1 cellular context compared by ENCODE assay signal in the genomic region with DNA sequence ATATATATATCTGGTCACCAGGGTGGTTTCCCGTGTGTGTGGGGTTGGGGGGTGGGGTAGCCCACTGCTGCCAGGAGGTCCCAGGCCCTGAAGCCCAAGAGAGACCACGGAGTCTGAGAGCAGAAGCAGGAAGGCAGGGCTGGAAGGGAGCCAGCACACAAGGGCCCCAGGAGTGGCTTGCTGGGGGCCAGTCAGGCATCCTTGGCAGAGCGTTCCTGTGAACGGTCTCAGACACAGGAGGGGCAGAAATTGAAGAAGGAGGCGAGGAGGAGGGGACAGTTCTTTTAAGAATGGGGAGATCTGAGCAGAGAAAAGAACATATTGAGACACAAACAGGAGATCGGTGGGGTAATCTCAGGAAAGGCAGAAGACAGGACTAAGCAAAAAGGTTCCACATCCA.
TF ChIP-seq lines count a peak whose summit lies in the region.

No MANE protein-coding gene starts in this region.

TF ChIP-seq in HEK293, 187 proteins besides CTCF, POLR2A, EP300 and RAD21 (continued from another document):
- TF ChIP-seq ZBTB20 (tag by site-specific recombination; IDR thresholded peaks at IDR 0.05) (peak; percentile 68; the same call in 1 of the 2 replicates), SCRT1 (tag by site-specific recombination; IDR thresholded peaks at IDR 0.05; ENCODE audit: borderline replicate concordance) (no peak), PATZ1 (tag by site-specific recombination; IDR thresholded peaks at IDR 0.05) (0 out of 2 replicates have a peak, but pooled peaks have one; percentile 17), ZNF654 (tag by site-specific recombination; IDR thresholded peaks at IDR 0.05; ENCODE audit: low read depth) (no peak), GLI4 (tag by site-specific recombination; IDR thresholded peaks at IDR 0.05) (no peak), ZBTB26 (tag by site-specific recombination; optimal IDR thresholded peaks at IDR 0.05) (no peak), KLF1 (tag by site-specific recombination; IDR thresholded peaks at IDR 0.05) (no peak), YY1 (tag by site-specific recombination; IDR thresholded peaks at IDR 0.05) (no peak), ZNF610 (tag by site-specific recombination; IDR thresholded peaks at IDR 0.05; ENCODE audit: borderline replicate concordance) (no peak), ZNF302 (tag by site-specific recombination; IDR thresholded peaks at IDR 0.05; ENCODE audit: low read depth) (no peak), ZNF521 (tag by site-specific recombination; IDR thresholded peaks at IDR 0.05) (no peak), ZNF23 (tag by site-specific recombination; IDR thresholded peaks at IDR 0.05; ENCODE audit: borderline replicate concordance) (no peak), GLIS2 (tag by site-specific recombination; IDR thresholded peaks at IDR 0.05) (peak; percentile 35; the same call in 1 of the 2 replicates), ATF2 (tag by site-specific recombination; IDR thresholded peaks at IDR 0.05; ENCODE audit: low read depth) (no peak), OSR2 (tag by site-specific recombination; IDR thresholded peaks at IDR 0.05) (no peak), ZNF335 (tag by site-specific recombination; conservative IDR thresholded peaks at IDR 0.05) (peak; percentile 82), ZNF837 (tag by site-specific recombination; IDR thresholded peaks at IDR 0.05) (no peak), ZSCAN30 (tag by site-specific recombination; IDR thresholded peaks at IDR 0.05) (no peak), ZEB2 (tag by site-specific recombination; IDR thresholded peaks at IDR 0.05) (no peak), ZNF513 (tag by site-specific recombination; IDR thresholded peaks at IDR 0.05) (no peak), ZNF544 (tag by site-specific recombination; IDR thresholded peaks at IDR 0.05) (no peak), WT1 (tag by site-specific recombination; IDR thresholded peaks at IDR 0.05) (no peak), ZNF433 (tag by site-specific recombination; IDR thresholded peaks at IDR 0.05; ENCODE audit: low read depth) (no peak), ZNF121 (tag by site-specific recombination; IDR thresholded peaks at IDR 0.05) (no peak), GLIS1 (tag by site-specific recombination; IDR thresholded peaks at IDR 0.05) (peak; percentile 86), MZF1 (tag by site-specific recombination; IDR thresholded peaks at IDR 0.05; ENCODE audit: borderline replicate concordance) (no peak), ZNF571 (tag by site-specific recombination; IDR thresholded peaks at IDR 0.05) (no peak)
- TF ChIP-seq, protein P1, sequence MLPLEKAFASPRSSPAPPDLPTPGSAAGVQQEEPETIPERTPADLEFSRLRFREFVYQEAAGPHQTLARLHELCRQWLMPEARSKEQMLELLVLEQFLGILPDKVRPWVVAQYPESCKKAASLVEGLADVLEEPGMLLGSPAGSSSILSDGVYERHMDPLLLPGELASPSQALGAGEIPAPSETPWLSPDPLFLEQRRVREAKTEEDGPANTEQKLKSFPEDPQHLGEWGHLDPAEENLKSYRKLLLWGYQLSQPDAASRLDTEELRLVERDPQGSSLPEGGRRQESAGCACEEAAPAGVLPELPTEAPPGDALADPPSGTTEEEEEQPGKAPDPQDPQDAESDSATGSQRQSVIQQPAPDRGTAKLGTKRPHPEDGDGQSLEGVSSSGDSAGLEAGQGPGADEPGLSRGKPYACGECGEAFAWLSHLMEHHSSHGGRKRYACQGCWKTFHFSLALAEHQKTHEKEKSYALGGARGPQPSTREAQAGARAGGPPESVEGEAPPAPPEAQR (tag by site-specific recombination; IDR thresholded peaks at IDR 0.05): no peak
- TF ChIP-seq, protein P2, sequence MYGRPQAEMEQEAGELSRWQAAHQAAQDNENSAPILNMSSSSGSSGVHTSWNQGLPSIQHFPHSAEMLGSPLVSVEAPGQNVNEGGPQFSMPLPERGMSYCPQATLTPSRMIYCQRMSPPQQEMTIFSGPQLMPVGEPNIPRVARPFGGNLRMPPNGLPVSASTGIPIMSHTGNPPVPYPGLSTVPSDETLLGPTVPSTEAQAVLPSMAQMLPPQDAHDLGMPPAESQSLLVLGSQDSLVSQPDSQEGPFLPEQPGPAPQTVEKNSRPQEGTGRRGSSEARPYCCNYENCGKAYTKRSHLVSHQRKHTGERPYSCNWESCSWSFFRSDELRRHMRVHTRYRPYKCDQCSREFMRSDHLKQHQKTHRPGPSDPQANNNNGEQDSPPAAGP (tag by site-specific recombination; IDR thresholded peaks at IDR 0.05): no peak
- TF ChIP-seq, protein P3, sequence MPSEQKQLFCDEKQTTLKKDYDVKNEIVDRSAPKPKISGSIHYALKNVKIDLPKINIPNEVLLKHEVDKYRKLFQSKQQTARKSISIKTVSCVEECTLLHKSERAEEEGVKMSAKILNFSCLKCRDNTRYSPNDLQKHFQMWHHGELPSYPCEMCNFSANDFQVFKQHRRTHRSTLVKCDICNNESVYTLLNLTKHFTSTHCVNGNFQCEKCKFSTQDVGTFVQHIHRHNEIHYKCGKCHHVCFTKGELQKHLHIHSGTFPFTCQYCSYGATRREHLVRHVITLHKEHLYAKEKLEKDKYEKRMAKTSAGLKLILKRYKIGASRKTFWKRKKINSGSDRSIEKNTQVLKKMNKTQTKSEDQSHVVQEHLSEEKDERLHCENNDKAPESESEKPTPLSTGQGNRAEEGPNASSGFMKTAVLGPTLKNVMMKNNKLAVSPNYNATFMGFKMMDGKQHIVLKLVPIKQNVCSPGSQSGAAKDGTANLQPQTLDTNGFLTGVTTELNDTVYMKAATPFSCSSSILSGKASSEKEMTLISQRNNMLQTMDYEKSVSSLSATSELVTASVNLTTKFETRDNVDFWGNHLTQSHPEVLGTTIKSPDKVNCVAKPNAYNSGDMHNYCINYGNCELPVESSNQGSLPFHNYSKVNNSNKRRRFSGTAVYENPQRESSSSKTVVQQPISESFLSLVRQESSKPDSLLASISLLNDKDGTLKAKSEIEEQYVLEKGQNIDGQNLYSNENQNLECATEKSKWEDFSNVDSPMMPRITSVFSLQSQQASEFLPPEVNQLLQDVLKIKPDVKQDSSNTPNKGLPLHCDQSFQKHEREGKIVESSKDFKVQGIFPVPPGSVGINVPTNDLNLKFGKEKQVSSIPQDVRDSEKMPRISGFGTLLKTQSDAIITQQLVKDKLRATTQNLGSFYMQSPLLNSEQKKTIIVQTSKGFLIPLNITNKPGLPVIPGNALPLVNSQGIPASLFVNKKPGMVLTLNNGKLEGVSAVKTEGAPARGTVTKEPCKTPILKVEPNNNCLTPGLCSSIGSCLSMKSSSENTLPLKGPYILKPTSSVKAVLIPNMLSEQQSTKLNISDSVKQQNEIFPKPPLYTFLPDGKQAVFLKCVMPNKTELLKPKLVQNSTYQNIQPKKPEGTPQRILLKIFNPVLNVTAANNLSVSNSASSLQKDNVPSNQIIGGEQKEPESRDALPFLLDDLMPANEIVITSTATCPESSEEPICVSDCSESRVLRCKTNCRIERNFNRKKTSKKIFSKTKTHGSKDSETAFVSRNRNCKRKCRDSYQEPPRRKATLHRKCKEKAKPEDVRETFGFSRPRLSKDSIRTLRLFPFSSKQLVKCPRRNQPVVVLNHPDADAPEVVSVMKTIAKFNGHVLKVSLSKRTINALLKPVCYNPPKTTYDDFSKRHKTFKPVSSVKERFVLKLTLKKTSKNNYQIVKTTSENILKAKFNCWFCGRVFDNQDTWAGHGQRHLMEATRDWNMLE (tag by site-specific recombination; conservative IDR thresholded peaks at IDR 0.05; ENCODE audit: low read depth): no peak
